In the genomic region with DNA sequence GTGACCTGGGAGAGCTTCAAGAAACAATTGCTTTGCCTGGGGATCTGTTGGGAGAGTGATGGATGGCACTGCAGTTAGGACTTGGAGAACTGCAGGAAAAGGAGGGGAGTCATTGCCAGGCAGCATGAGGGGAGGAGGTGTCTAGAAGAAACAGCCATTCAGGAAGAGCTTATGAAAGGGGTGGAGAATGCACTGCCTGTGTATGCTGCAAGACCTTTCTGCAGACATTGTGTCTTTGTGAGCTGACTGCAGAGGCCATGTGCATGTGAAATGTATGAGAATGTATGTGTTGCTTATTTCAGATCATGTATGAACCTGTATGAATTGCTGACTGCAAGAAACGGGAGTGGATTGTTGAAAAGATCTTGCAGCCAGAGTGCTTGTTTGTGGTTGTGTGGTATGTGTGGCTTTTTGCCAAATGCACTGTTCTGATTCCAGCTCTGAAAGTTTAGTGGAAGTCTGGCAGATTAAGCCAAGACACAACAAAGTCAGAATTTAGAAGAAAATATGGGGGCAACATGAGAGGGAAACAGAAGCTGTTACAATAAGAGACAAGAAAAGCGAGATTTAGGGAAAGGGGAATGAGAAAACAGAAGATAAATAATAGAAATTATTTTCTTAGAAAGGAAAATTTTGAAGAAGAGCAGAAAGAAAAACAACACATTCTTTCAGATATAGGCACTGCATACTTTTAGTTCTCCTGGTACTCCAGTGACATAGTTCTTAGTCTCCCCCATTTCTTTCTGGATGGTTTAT, we compare ENCODE assay signal across 8 cellular contexts.
DNase-seq lines count a peak whose midpoint lies in the region; ATAC-seq and FAIRE-seq lines count a peak whose summit lies in the region.

No MANE protein-coding gene starts in this region.

- no peaks in the 10 kb centered on the region for H3K9me3 ChIP-seq in muscle layer of colon (ENCODE audit: low read length)

- H3K27me3 ChIP-seq in muscle layer of colon (ENCODE audit: control insufficient read depth in 1 of 2, insufficient read depth in 2 of 2, low read length in 2 of 2): no peaks in the 10 kb centered on the region

- H3K36me3 ChIP-seq in muscle layer of colon (ENCODE audit: insufficient read depth, low read length): no peaks in the 10 kb centered on the region

- FAIRE-seq in endometrium (lab: Jason Lieb, UNC): peak; percentile 81

- H3K27ac ChIP-seq in muscle layer of colon (ENCODE audit: low read depth, low read length): peak overlapping the region; percentile 71

- no peak for ATAC-seq in HG02610 (IDR thresholded peaks at IDR 0.05; ENCODE audit: unreplicated experiment)

- H3K4me3 ChIP-seq in muscle layer of colon (ENCODE audit: low read depth in 1 of 2, low read length in 2 of 2): peak overlapping the region in 1 of 2 donors; percentile 38

- peak; percentile 5 for DNase-seq in NCI-H748 (lab: John Stamatoyannopoulos, UW; ENCODE audit: unreplicated experiment)
- DNase-seq in NCI-H748 treated with DMSO at 0.1 percent for 48 hours (lab: John Stamatoyannopoulos, UW): no peak
- peak; percentile 30 for DNase-seq in NOMO-1 treated with dmso at 0.1 percent for 144 hours (lab: John Stamatoyannopoulos, UW; ENCODE audit: unreplicated experiment)
- DNase-seq in activated CD8-positive, alpha-beta memory T cell treated with anti-CD3 and anti-CD28 coated beads for 24 hours: no peak
- no peak for DNase-seq in activated CD8-positive, alpha-beta memory T cell treated with anti-CD3 and anti-CD28 coated beads, Interleukin-2, amount 50 U/mL, for 48 hours

- H3K4me1 ChIP-seq in muscle layer of colon (ENCODE audit: insufficient read depth, low read length): peaks cover 45% of the 10 kb centered on the region

- H3K9ac ChIP-seq in muscle layer of colon (ENCODE audit: low read length): no peak overlapping the region

Comparison
In these comparisons a context has a peak if more than half of its experiments do, and no peak if none do; other contexts are left out.
1. DNase-seq: peak in NCI-H748 (single experiment) and NOMO-1 treated with dmso at 0.1 percent for 144 hours (single experiment); none in NCI-H748 treated with DMSO at 0.1 percent for 48 hours (single experiment), activated CD8-positive, alpha-beta memory T cell treated with anti-CD3 and anti-CD28 coated beads for 24 hours (single experiment) and activated CD8-positive, alpha-beta memory T cell treated with anti-CD3 and anti-CD28 coated beads, Interleukin-2, amount 50 U/mL, for 48 hours (single experiment).